In genomic region chr2:131332709-131333108, GRCh38 we compare ENCODE assay signal across 4 cellular contexts.
TF ChIP-seq lines count a peak whose summit lies in the region.
"Not testable (repeated sequence)": the region's sequence is repeated elsewhere in the genome, so short reads cannot be mapped to it uniquely, and the experiment has no call there.

No MANE protein-coding gene starts in this region.

TF ChIP-seq in A549, 52 proteins besides CTCF, POLR2A, EP300 and RAD21:
- TF ChIP-seq, protein P1, sequence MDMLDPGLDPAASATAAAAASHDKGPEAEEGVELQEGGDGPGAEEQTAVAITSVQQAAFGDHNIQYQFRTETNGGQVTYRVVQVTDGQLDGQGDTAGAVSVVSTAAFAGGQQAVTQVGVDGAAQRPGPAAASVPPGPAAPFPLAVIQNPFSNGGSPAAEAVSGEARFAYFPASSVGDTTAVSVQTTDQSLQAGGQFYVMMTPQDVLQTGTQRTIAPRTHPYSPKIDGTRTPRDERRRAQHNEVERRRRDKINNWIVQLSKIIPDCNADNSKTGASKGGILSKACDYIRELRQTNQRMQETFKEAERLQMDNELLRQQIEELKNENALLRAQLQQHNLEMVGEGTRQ (IDR thresholded peaks at IDR 0.05), result peak; percentile 52; the same call in 1 of the 2 replicates

TF ChIP-seq in WTC11, 78 proteins besides CTCF, POLR2A, EP300 and RAD21:
- TF ChIP-seq, protein P1 (CRISPR knock-in tag; IDR thresholded peaks at IDR 0.05), result peak; percentile 38; the same call in 1 of the 2 replicates

TF ChIP-seq in K562, 482 proteins besides CTCF, POLR2A, EP300 and RAD21:
- TF ChIP-seq TOE1 (IDR thresholded peaks at IDR 0.05; ENCODE audit: borderline replicate concordance) (peak; percentile 39; the same call in 1 of the 2 replicates), RAD51 (IDR thresholded peaks at IDR 0.05; ENCODE audit: borderline replicate concordance, low read depth) (peak; percentile 90), TFE3 (CRISPR knock-in tag; IDR thresholded peaks at IDR 0.05) (peak; percentile 92), CBFA2T2 (conservative IDR thresholded peaks at IDR 0.05) (peak; percentile 48)
- TF ChIP-seq TOE1 (CRISPR knock-in tag; IDR thresholded peaks at IDR 0.05; ENCODE audit: borderline replicate concordance, low read depth), result not testable (repeated sequence)
- TF ChIP-seq, protein P1 (CRISPR knock-in tag; IDR thresholded peaks at IDR 0.05), result peak; percentile 61; the same call in 1 of the 2 replicates

TF ChIP-seq in HepG2, 621 proteins besides CTCF, POLR2A, EP300 and RAD21:
- peak; percentile 80 for TF ChIP-seq RAD51 (IDR thresholded peaks at IDR 0.05; ENCODE audit: borderline replicate concordance)
- TF ChIP-seq, protein P1 (IDR thresholded peaks at IDR 0.05; ENCODE audit: low read depth, low read length), result peak; percentile 58
- TF ChIP-seq, protein P1 (CRISPR knock-in tag; IDR thresholded peaks at IDR 0.05; ENCODE audit: borderline replicate concordance), result not testable (repeated sequence)
